Comparison of ENCODE assay signal across 9 cellular contexts in the genomic region with DNA sequence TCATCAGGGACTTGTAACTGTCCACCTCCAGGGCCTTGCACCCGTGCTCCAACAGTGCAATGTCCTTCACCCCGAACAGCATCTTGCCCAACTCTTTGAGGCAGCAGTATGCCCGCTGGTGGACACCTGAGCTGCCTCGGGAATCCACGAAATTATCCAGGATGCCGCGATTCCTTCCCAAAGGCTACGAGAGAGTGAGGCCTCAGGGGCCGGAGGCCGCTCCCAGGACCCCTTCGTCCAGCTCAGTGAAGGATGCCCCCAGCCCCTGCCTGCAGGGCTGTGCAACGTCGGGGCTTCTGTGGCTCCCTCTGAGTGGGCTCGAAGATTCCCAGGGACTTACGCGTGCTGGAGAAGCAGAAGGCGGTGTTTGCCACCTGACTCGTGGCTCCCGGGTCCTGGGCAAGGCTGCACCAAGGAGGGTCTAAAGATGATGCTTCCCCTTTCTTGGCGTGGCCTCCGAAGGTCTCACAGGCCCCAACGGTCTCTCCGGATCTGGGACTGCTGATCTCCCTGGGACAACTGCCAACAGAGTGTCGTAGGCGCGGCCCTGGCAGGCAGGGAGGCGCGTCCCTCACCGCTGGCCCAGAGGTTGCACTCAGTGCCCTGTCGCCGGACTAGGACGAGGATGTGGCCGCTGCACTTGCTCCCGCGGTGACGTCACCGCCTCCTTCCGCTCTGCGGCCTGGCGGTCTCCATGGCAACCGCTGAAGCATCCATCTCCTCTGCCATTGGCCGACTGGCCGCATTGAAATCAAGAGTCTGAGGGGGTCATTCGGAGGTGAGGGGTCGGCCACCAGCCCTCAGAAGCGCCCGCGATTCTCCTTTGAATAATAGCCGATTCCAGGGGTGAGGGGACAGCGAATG. TPM values are rescaled to one million over a fixed set of nuclear protein-coding genes. Genes with fewer than 3 reads are reported as not detected.
DNase-seq lines count a peak whose midpoint lies in the region; ATAC-seq and TF ChIP-seq lines count a peak whose summit lies in the region.
"Had no signal": no experiment of that assay in that cellular context is flagged by ENCODE, and none has a peak within 500 bp of the region (broad histone marks: within the 10 kb centered on the region; RNA-seq: fewer than 3 reads in every experiment).

A gene (minus strand): TSS at position 659 of the 864 bp plus-strand sequence. CDS start 577 bp downstream, at position 82.

- H3K27me3 ChIP-seq in CD4-positive, alpha-beta memory T cell (ENCODE audit: insufficient read depth, low read length), result peaks cover 14% of the 10 kb centered on the region
- peaks cover 23% of the 10 kb centered on the region for H3K27me3 ChIP-seq in effector memory CD4-positive, alpha-beta T cell (replicated peaks; ENCODE audit: control insufficient read depth, insufficient read depth, low read length, poor library complexity, severe bottlenecking)
- H3K27me3 ChIP-seq in WERI-Rb-1 (ENCODE audit: insufficient read depth, low read depth, severe bottlenecking), result no peaks in the 10 kb centered on the region

- H3K4me3 Mint-ChIP-seq in CD4-positive, alpha-beta memory T cell, result peak within 1 kb of the TSS; percentile 65 to 88 (median 78)
- peak within 1 kb of the TSS; percentile 55 for H3K4me3 Mint-ChIP-seq in activated CD4-positive, alpha-beta memory T cell treated with anti-CD3 and anti-CD28 coated beads, Interleukin-2, amount 10 ng/mL, durations not matched to agents 7 days and 5 days
- H3K4me3 Mint-ChIP-seq in memory B cell, result peak within 1 kb of the TSS; percentile 75
- H3K4me3 Mint-ChIP-seq in stimulated activated effector memory CD8-positive, alpha-beta T cell treated with anti-CD3 and anti-CD28 coated beads, Interleukin-12 subunit alpha, Interleukin-12 subunit beta, amount 100 ng/mL, for 72 hours, result peak within 1 kb of the TSS; percentile 71

- H3K9me3 ChIP-seq in CD4-positive, alpha-beta memory T cell (ENCODE audit: control insufficient read depth in 1 of 2, low read length in 2 of 2), result no peaks in the 10 kb centered on the region
- H3K9me3 ChIP-seq in effector memory CD4-positive, alpha-beta T cell (ENCODE audit: control insufficient read depth, low read length), result no peaks in the 10 kb centered on the region
- H3K9me3 ChIP-seq in WERI-Rb-1 (ENCODE audit: severe bottlenecking), result no peaks in the 10 kb centered on the region

- H3K27ac Mint-ChIP-seq in CD4-positive, alpha-beta memory T cell, result peak within 1 kb of the TSS in 5 of 7 donors; percentile 3 to 75 (median 48)
- H3K27ac Mint-ChIP-seq in activated CD4-positive, alpha-beta memory T cell treated with anti-CD3 and anti-CD28 coated beads, Interleukin-2, amount 10 ng/mL, durations not matched to agents 7 days and 5 days, result peak within 1 kb of the TSS; percentile 9
- H3K27ac Mint-ChIP-seq in memory B cell, result peak within 1 kb of the TSS; percentile 72
- H3K27ac Mint-ChIP-seq in stimulated activated effector memory CD8-positive, alpha-beta T cell treated with anti-CD3 and anti-CD28 coated beads, Interleukin-12 subunit alpha, Interleukin-12 subunit beta, amount 100 ng/mL, for 72 hours, result peak within 1 kb of the TSS; percentile 85

- no peaks in the 10 kb centered on the region for H3K36me3 Mint-ChIP-seq in CD4-positive, alpha-beta memory T cell
- no peaks in the 10 kb centered on the region for H3K36me3 Mint-ChIP-seq in activated CD4-positive, alpha-beta memory T cell treated with anti-CD3 and anti-CD28 coated beads, Interleukin-2, amount 10 ng/mL, durations not matched to agents 7 days and 5 days (ENCODE audit: low read depth)
- no peaks in the 10 kb centered on the region for H3K36me3 Mint-ChIP-seq in memory B cell
- H3K36me3 Mint-ChIP-seq in stimulated activated effector memory CD8-positive, alpha-beta T cell treated with anti-CD3 and anti-CD28 coated beads, Interleukin-12 subunit alpha, Interleukin-12 subunit beta, amount 100 ng/mL, for 72 hours, result peaks cover 16% of the 10 kb centered on the region

- peak; percentile 72 for ATAC-seq in memory B cell (ENCODE audit: low read depth)
- peak; percentile 69 for ATAC-seq in stimulated activated effector memory CD8-positive, alpha-beta T cell treated with anti-CD3 and anti-CD28 coated beads, Interleukin-12 subunit alpha, Interleukin-12 subunit beta, amount 100 ng/mL, for 72 hours

- peaks cover 50 to 54% of the 10 kb centered on the region in 2 donors for H3K27me3 Mint-ChIP-seq in CD4-positive, alpha-beta memory T cell
- peaks cover 55% of the 10 kb centered on the region for H3K27me3 Mint-ChIP-seq in activated CD4-positive, alpha-beta memory T cell treated with anti-CD3 and anti-CD28 coated beads, Interleukin-2, amount 10 ng/mL, durations not matched to agents 7 days and 5 days
- H3K27me3 Mint-ChIP-seq in memory B cell, result peaks cover 37% of the 10 kb centered on the region

- H3K27ac ChIP-seq in CD4-positive, alpha-beta memory T cell (ENCODE audit: low read depth, low read length), result no peak within 1 kb of the TSS
- no peak within 1 kb of the TSS for H3K27ac ChIP-seq in effector memory CD4-positive, alpha-beta T cell (ENCODE audit: insufficient read depth, low read length, poor library complexity, severe bottlenecking)
- no peak within 1 kb of the TSS for H3K27ac ChIP-seq in WERI-Rb-1

- POLR2A ChIA-PET in CD4-positive, alpha-beta memory T cell (lab: Charles Lee; ENCODE audit: partially characterized antibody), result no interaction called here
- POLR2A ChIA-PET in activated CD4-positive, alpha-beta memory T cell treated with anti-CD3 and anti-CD28 coated beads, Interleukin-2, amount 10 ng/mL, durations not matched to agents 7 days and 5 days (lab: Charles Lee), result no interaction called here

- peaks cover 0 to 2% (median 0%) of the 10 kb centered on the region in 8 donors for H3K9me3 Mint-ChIP-seq in CD4-positive, alpha-beta memory T cell
- no peaks in the 10 kb centered on the region for H3K9me3 Mint-ChIP-seq in activated CD4-positive, alpha-beta memory T cell treated with anti-CD3 and anti-CD28 coated beads, Interleukin-2, amount 10 ng/mL, durations not matched to agents 7 days and 5 days
- H3K9me3 Mint-ChIP-seq in memory B cell, result no peaks in the 10 kb centered on the region
- H3K9me3 Mint-ChIP-seq in stimulated activated effector memory CD8-positive, alpha-beta T cell treated with anti-CD3 and anti-CD28 coated beads, Interleukin-12 subunit alpha, Interleukin-12 subunit beta, amount 100 ng/mL, for 72 hours, result no peaks in the 10 kb centered on the region

- peaks cover 12 to 25% (median 18%) of the 10 kb centered on the region in 4 donors for H3K4me1 Mint-ChIP-seq in CD4-positive, alpha-beta memory T cell
- H3K4me1 Mint-ChIP-seq in activated CD4-positive, alpha-beta memory T cell treated with anti-CD3 and anti-CD28 coated beads, Interleukin-2, amount 10 ng/mL, durations not matched to agents 7 days and 5 days, result peaks cover 31% of the 10 kb centered on the region
- H3K4me1 Mint-ChIP-seq in memory B cell, result peaks cover 21% of the 10 kb centered on the region
- H3K4me1 Mint-ChIP-seq in stimulated activated effector memory CD8-positive, alpha-beta T cell treated with anti-CD3 and anti-CD28 coated beads, Interleukin-12 subunit alpha, Interleukin-12 subunit beta, amount 100 ng/mL, for 72 hours, result peaks cover 33% of the 10 kb centered on the region

- H3K4me3 ChIP-seq in CD4-positive, alpha-beta memory T cell (ENCODE audit: low read length in 2 of 2), result peak within 1 kb of the TSS in 1 of 2 donors; percentile 35
- H3K4me3 ChIP-seq in effector memory CD4-positive, alpha-beta T cell (ENCODE audit: insufficient read depth, low read depth, low read length, poor library complexity, severe bottlenecking), result peak within 1 kb of the TSS; percentile 22
- no peak within 1 kb of the TSS for H3K4me3 ChIP-seq in WERI-Rb-1 (ENCODE audit: low read depth, low read length)

- intact Hi-C loops in CD4-positive, alpha-beta memory T cell (cut with micrococcal nuclease), result no loop called here

- peaks cover 23% of the 10 kb centered on the region for H3K4me1 ChIP-seq in CD4-positive, alpha-beta memory T cell (ENCODE audit: insufficient read depth, low read length)
- peaks cover 6% of the 10 kb centered on the region for H3K4me1 ChIP-seq in effector memory CD4-positive, alpha-beta T cell (ENCODE audit: control insufficient read depth, insufficient read depth, low read length, poor library complexity, severe bottlenecking)

- peak in 3 of 5 donors; percentile 22 to 44 (median 29) for DNase-seq in CD4-positive, alpha-beta memory T cell
- DNase-seq in NCI-H1105 (lab: John Stamatoyannopoulos, UW) (peak; percentile 85), memory B cell (ENCODE audit: low spot score in 2 of 2) (no peak), WERI-Rb-1 (no peak)
- DNase-seq in activated CD4-positive, alpha-beta memory T cell treated with anti-CD3 and anti-CD28 coated beads, Interleukin-2, amount 10 ng/mL, durations not matched to agents 7 days and 5 days, result peak; percentile 75
- DNase-seq in effector memory CD4-positive, alpha-beta T cell, result peak in 2 of 3 donors; percentile 5 to 9
- DNase-seq in stimulated activated effector memory CD8-positive, alpha-beta T cell treated with anti-CD3 and anti-CD28 coated beads, Interleukin-12 subunit alpha, Interleukin-12 subunit beta, amount 100 ng/mL, for 72 hours (ENCODE audit: low spot score in 2 of 2), result peak; percentile 28 to 69
- no peak for DNase-seq in effector CD4-positive, alpha-beta T cell

- H3K36me3 ChIP-seq in CD4-positive, alpha-beta memory T cell (ENCODE audit: insufficient read depth, low read length), result no peaks in the 10 kb centered on the region
- H3K36me3 ChIP-seq in effector memory CD4-positive, alpha-beta T cell (ENCODE audit: control insufficient read depth, insufficient read depth, low read length), result no peaks in the 10 kb centered on the region
- H3K36me3 ChIP-seq in WERI-Rb-1, result no peaks in the 10 kb centered on the region

- no peak for TF ChIP-seq CTCF in WERI-Rb-1 (IDR thresholded peaks at IDR 0.05; ENCODE audit: low read depth, low read length)

- CTCF ChIA-PET in CD4-positive, alpha-beta memory T cell (lab: Charles Lee; ENCODE audit: partially characterized antibody), result no interaction called here
- CTCF ChIA-PET in activated CD4-positive, alpha-beta memory T cell treated with anti-CD3 and anti-CD28 coated beads, Interleukin-2, amount 10 ng/mL, durations not matched to agents 7 days and 5 days (lab: Charles Lee), result no interaction called here

RNA-seq across cellular contexts. Expression of the gene that starts here (rescaled TPM):
- not detected for total RNA-seq in CD4-positive, alpha-beta memory T cell
- polyA plus RNA-seq in CD4-positive, alpha-beta memory T cell, result not detected
- total RNA-seq in activated CD4-positive, alpha-beta memory T cell treated with anti-CD3 and anti-CD28 coated beads, Interleukin-2, amount 10 ng/mL, durations not matched to agents 7 days and 5 days, result not detected
- total RNA-seq: bronchial epithelial cell had no signal

Comparison
In these comparisons a context has a peak if more than half of its experiments do, and no peak if none do; other contexts are left out.
1. Peak in DNase-seq in CD4-positive, alpha-beta memory T cell; RNA of the gene not detected or under 1 TPM.
2. Peak in DNase-seq in activated CD4-positive, alpha-beta memory T cell treated with anti-CD3 and anti-CD28 coated beads, Interleukin-2, amount 10 ng/mL, durations not matched to agents 7 days and 5 days; RNA of the gene not detected or under 1 TPM.
3. DNase-seq: peak in NCI-H1105 (single experiment), effector memory CD4-positive, alpha-beta T cell (2 of 3) and stimulated activated effector memory CD8-positive, alpha-beta T cell treated with anti-CD3 and anti-CD28 coated beads, Interleukin-12 subunit alpha, Interleukin-12 subunit beta, amount 100 ng/mL, for 72 hours (2 of 2); none in memory B cell (0 of 2), WERI-Rb-1 (single experiment) and effector CD4-positive, alpha-beta T cell (single experiment).
4. H3K27ac Mint-ChIP-seq: peak in every context shown above with its lines; median percentile 85 in stimulated activated effector memory CD8-positive, alpha-beta T cell treated with anti-CD3 and anti-CD28 coated beads, Interleukin-12 subunit alpha, Interleukin-12 subunit beta, amount 100 ng/mL, for 72 hours; 72 in memory B cell; 48 in CD4-positive, alpha-beta memory T cell; 9 in activated CD4-positive, alpha-beta memory T cell treated with anti-CD3 and anti-CD28 coated beads, Interleukin-2, amount 10 ng/mL, durations not matched to agents 7 days and 5 days.
5. Peak in every context shown above with its lines, with median percentiles within 50 percentile points of each other: H3K4me3 Mint-ChIP-seq.